17 cellular contexts compared by ENCODE assay signal in genomic region chr1:233109121-233109520, GRCh38.
DNase-seq lines count a peak whose midpoint lies in the region; ATAC-seq, FAIRE-seq and TF ChIP-seq lines count a peak whose summit lies in the region.
"Had no signal": no experiment of that assay in that cellular context is flagged by ENCODE, and none has a peak within 500 bp of the region (broad histone marks: within the 10 kb centered on the region; RNA-seq: fewer than 3 reads in every experiment).

No MANE protein-coding gene starts in this region.

- no peak for FAIRE-seq in astrocyte (lab: Jason Lieb, UNC)

- H4K91ac ChIP-seq in mesenchymal stem cell (ENCODE audit: low read length), result no peak overlapping the region

- 24% methylated on average over 6 of the region's 6 CpGs for WGBS in mesenchymal stem cell

- BruUV-seq in MCF 10A (replicated peaks; lab: Mats Ljungman, UMichigan), result no TSS peak

- H3K4ac ChIP-seq in mesenchymal stem cell (ENCODE audit: low read depth in 1 of 2, low read length in 2 of 2), result no peak overlapping the region

- peak overlapping the region; percentile 100 for H2AK5ac ChIP-seq in mesenchymal stem cell (ENCODE audit: low read length, severe bottlenecking)

- H3K27me3 ChIP-seq in breast epithelium (no peaks in the 10 kb centered on the region), astrocyte (ENCODE audit: insufficient read depth, low read length) (no peaks in the 10 kb centered on the region), mesenchymal stem cell (ENCODE audit: control insufficient read depth in 1 of 2, insufficient read depth in 1 of 2, low read length in 2 of 2) (peaks cover 0 to 9% of the 10 kb centered on the region in 2 experiments)

- TF ChIP-seq CTCF in MCF 10A (IDR thresholded peaks at IDR 0.05; ENCODE audit: unreplicated experiment) (no peak), breast epithelium (IDR thresholded peaks at IDR 0.05) (no peak), astrocyte (IDR thresholded peaks at IDR 0.05; ENCODE audit: insufficient read depth, low read depth, low read length) (no peak)

- POLR2A ChIA-PET in MCF 10A (lab: Yijun Ruan, JAX), result interaction anchor here (0.6 to 2.4 kb wide), 3 partner anchors 11 to 1509 kb away, joined by 3 to 7 read pairs (median 3); no protein-coding TSS in a partner anchor

- no peak overlapping the region for H2BK120ac ChIP-seq in mesenchymal stem cell (ENCODE audit: low read depth, low read length)

- H3K18ac ChIP-seq in mesenchymal stem cell (ENCODE audit: low read depth in 1 of 2, low read length in 2 of 2), result peak overlapping the region in 1 of 2 experiments; percentile 59

- H3K4me2 ChIP-seq in astrocyte (ENCODE audit: low read length) (no peak overlapping the region), mesenchymal stem cell (ENCODE audit: low read length, poor library complexity, severe bottlenecking) (no peak overlapping the region)

- H3K9me3 ChIP-seq in breast epithelium (no peaks in the 10 kb centered on the region), astrocyte (ENCODE audit: insufficient read depth, low read depth, low read length) (no peaks in the 10 kb centered on the region), mesenchymal stem cell (ENCODE audit: control insufficient read depth, low read length) (no peaks in the 10 kb centered on the region)
- H3K9me3 ChIP-seq: HAP-1 had no signal

- H3K79me2 ChIP-seq in astrocyte (ENCODE audit: insufficient read depth, low read length), result no peaks in the 10 kb centered on the region

- no peak overlapping the region for H2BK5ac ChIP-seq in mesenchymal stem cell (ENCODE audit: low read depth, low read length, poor library complexity, severe bottlenecking)

- CTCF ChIA-PET in MCF 10A (lab: Yijun Ruan, JAX), result interaction anchor here (0.7 kb wide), 2 partner anchors 35 to 59 kb away, joined by 3 read pairs; no protein-coding TSS in a partner anchor

- H3K27ac ChIP-seq in breast epithelium (no peak overlapping the region), astrocyte (ENCODE audit: low read depth, low read length) (no peak overlapping the region), mesenchymal stem cell (ENCODE audit: low read length, poor library complexity, severe bottlenecking) (no peak overlapping the region)
- H3K27ac ChIP-seq: C4-2B had no signal

- H3K4me3 ChIP-seq in breast epithelium, result no peak overlapping the region
- H3K4me3 ChIP-seq in astrocyte (ENCODE audit: insufficient read depth, low read depth, low read length), result no peak overlapping the region
- H3K4me3 ChIP-seq in mesenchymal stem cell (ENCODE audit: insufficient read depth in 1 of 2, low read depth in 1 of 2, low read length in 2 of 2), result no peak overlapping the region
- H3K4me3 ChIP-seq: HAP-1 had no signal

- H3K36me3 Mint-ChIP-seq in MCF 10A (ENCODE audit: insufficient read depth, unreplicated experiment) (peaks cover 40% of the 10 kb centered on the region), astrocyte (ENCODE audit: low read depth, unreplicated experiment) (peaks cover 9% of the 10 kb centered on the region)
- H3K36me3 Mint-ChIP-seq in stimulated activated effector memory CD8-positive, alpha-beta T cell treated with anti-CD3 and anti-CD28 coated beads, Interleukin-12 subunit alpha, Interleukin-12 subunit beta, amount 100 ng/mL, for 72 hours, result peaks cover 39% of the 10 kb centered on the region

- TF ChIP-seq POLR2A in breast epithelium (IDR thresholded peaks at IDR 0.05), result no peak

- peaks cover 68% of the 10 kb centered on the region for H3K4me1 Mint-ChIP-seq in MCF 10A (ENCODE audit: insufficient read depth, unreplicated experiment)
- peaks cover 56% of the 10 kb centered on the region for H3K4me1 Mint-ChIP-seq in astrocyte (ENCODE audit: low read depth, unreplicated experiment)
- H3K4me1 Mint-ChIP-seq in stimulated activated effector memory CD8-positive, alpha-beta T cell treated with anti-CD3 and anti-CD28 coated beads, Interleukin-12 subunit alpha, Interleukin-12 subunit beta, amount 100 ng/mL, for 72 hours, result peaks cover 14% of the 10 kb centered on the region

- no peak overlapping the region for H2BK12ac ChIP-seq in mesenchymal stem cell (ENCODE audit: low read length in 2 of 2)

- intact Hi-C loops in MCF 10A (cut with micrococcal nuclease) (no loop called here), breast epithelium (cut with DNase I; ENCODE audit: low total_unique reads) (no loop called here)

- H3K9me3 Mint-ChIP-seq in MCF 10A (ENCODE audit: unreplicated experiment), result no peaks in the 10 kb centered on the region
- H3K9me3 Mint-ChIP-seq in astrocyte (ENCODE audit: unreplicated experiment), result peaks cover 2% of the 10 kb centered on the region
- H3K9me3 Mint-ChIP-seq in stimulated activated effector memory CD8-positive, alpha-beta T cell treated with anti-CD3 and anti-CD28 coated beads, Interleukin-12 subunit alpha, Interleukin-12 subunit beta, amount 100 ng/mL, for 72 hours, result no peaks in the 10 kb centered on the region

- no peaks in the 10 kb centered on the region for H4K20me1 ChIP-seq in astrocyte (ENCODE audit: insufficient read depth, low read length)

- H3K4me3 Mint-ChIP-seq in MCF 10A (ENCODE audit: unreplicated experiment) (no peak overlapping the region), astrocyte (ENCODE audit: unreplicated experiment) (no peak overlapping the region)
- H3K4me3 Mint-ChIP-seq in stimulated activated effector memory CD8-positive, alpha-beta T cell treated with anti-CD3 and anti-CD28 coated beads, Interleukin-12 subunit alpha, Interleukin-12 subunit beta, amount 100 ng/mL, for 72 hours, result no peak overlapping the region

- H3K23ac ChIP-seq in mesenchymal stem cell (ENCODE audit: low read length in 2 of 2), result no peak overlapping the region

- H4K8ac ChIP-seq in mesenchymal stem cell (ENCODE audit: low read length), result no peak overlapping the region

- H3K79me1 ChIP-seq in mesenchymal stem cell (replicated peaks; ENCODE audit: low read length, poor library complexity, severe bottlenecking), result peaks cover 9% of the 10 kb centered on the region

- no peak overlapping the region for H2BK15ac ChIP-seq in mesenchymal stem cell (ENCODE audit: low read depth, poor library complexity, severe bottlenecking)

- H3K9ac ChIP-seq in astrocyte (ENCODE audit: low read length) (no peak overlapping the region), mesenchymal stem cell (ENCODE audit: low read length) (no peak overlapping the region)

- H3K36me3 ChIP-seq in breast epithelium, result no peaks in the 10 kb centered on the region
- H3K36me3 ChIP-seq in astrocyte (ENCODE audit: insufficient read depth, low read length), result no peaks in the 10 kb centered on the region
- peaks cover 0 to 21% of the 10 kb centered on the region in 2 experiments for H3K36me3 ChIP-seq in mesenchymal stem cell (ENCODE audit: control insufficient read depth in 1 of 2, insufficient read depth in 2 of 2, low read depth in 1 of 2, low read length in 2 of 2)
- H3K36me3 ChIP-seq: HAP-1 had no signal

- H3K27ac Mint-ChIP-seq in MCF 10A (ENCODE audit: low read depth, unreplicated experiment) (peak overlapping the region; percentile 2), astrocyte (ENCODE audit: unreplicated experiment) (peak overlapping the region; percentile 60)
- H3K27ac Mint-ChIP-seq in stimulated activated effector memory CD8-positive, alpha-beta T cell treated with anti-CD3 and anti-CD28 coated beads, Interleukin-12 subunit alpha, Interleukin-12 subunit beta, amount 100 ng/mL, for 72 hours, result no peak overlapping the region

- H3K27me3 Mint-ChIP-seq in MCF 10A (ENCODE audit: insufficient read depth, unreplicated experiment) (no peaks in the 10 kb centered on the region), astrocyte (ENCODE audit: low read depth, unreplicated experiment) (no peaks in the 10 kb centered on the region)

- no peak overlapping the region for H2AFZ ChIP-seq in astrocyte (ENCODE audit: low read depth, low read length)
- H2AFZ ChIP-seq in mesenchymal stem cell (ENCODE audit: low read depth, low read length), result no peak overlapping the region

- no peak for ATAC-seq in stimulated activated effector memory CD8-positive, alpha-beta T cell treated with anti-CD3 and anti-CD28 coated beads, Interleukin-12 subunit alpha, Interleukin-12 subunit beta, amount 100 ng/mL, for 72 hours
- ATAC-seq in GM18868 (IDR thresholded peaks at IDR 0.05; ENCODE audit: unreplicated experiment) (no peak), HG03378 (IDR thresholded peaks at IDR 0.05; ENCODE audit: unreplicated experiment) (no peak)
- ATAC-seq: SK-N-SH treated with all-trans-retinoic acid at 6 μM for 48 hours had no signal

- DNase-seq in MCF 10A (ENCODE audit: unreplicated experiment) (no peak), breast epithelium (ENCODE audit: low spot score in 2 of 2) (no peak), astrocyte (ENCODE audit: low read depth) (peak; percentile 59), mesenchymal stem cell (peak; percentile 25), NCI-H2196 treated with DMSO at 0.1 percent for 48 hours (lab: John Stamatoyannopoulos, UW; ENCODE audit: unreplicated experiment) (no peak)
- no peak for DNase-seq in stimulated activated effector memory CD8-positive, alpha-beta T cell treated with anti-CD3 and anti-CD28 coated beads, Interleukin-12 subunit alpha, Interleukin-12 subunit beta, amount 100 ng/mL, for 72 hours (ENCODE audit: low spot score in 2 of 2)
- DNase-seq: 8988T, DMS53, NCI-H1048, NCI-H1694 treated with DMSO at 0.1 percent for 48 hours, NCI-H446, Right ventricle myocardium superior had no signal

- no peak overlapping the region for H3K14ac ChIP-seq in mesenchymal stem cell (ENCODE audit: low read length in 2 of 2)

- H3K4me1 ChIP-seq in breast epithelium (peaks cover 0 to 12% of the 10 kb centered on the region in 2 donors), astrocyte (ENCODE audit: insufficient read depth, low read length) (peaks cover 28% of the 10 kb centered on the region), mesenchymal stem cell (ENCODE audit: control insufficient read depth, insufficient read depth, low read depth, low read length) (peaks cover 6% of the 10 kb centered on the region)

Comparison
In these comparisons a context has a peak if more than half of its experiments do, and no peak if none do; other contexts are left out.
1. DNase-seq: peak in astrocyte (single experiment) and mesenchymal stem cell (single experiment); none in MCF 10A (single experiment), breast epithelium (0 of 2), stimulated activated effector memory CD8-positive, alpha-beta T cell treated with anti-CD3 and anti-CD28 coated beads, Interleukin-12 subunit alpha, Interleukin-12 subunit beta, amount 100 ng/mL, for 72 hours (0 of 2) and NCI-H2196 treated with DMSO at 0.1 percent for 48 hours (single experiment).